8 cellular contexts compared by ENCODE assay signal in the genomic region with DNA sequence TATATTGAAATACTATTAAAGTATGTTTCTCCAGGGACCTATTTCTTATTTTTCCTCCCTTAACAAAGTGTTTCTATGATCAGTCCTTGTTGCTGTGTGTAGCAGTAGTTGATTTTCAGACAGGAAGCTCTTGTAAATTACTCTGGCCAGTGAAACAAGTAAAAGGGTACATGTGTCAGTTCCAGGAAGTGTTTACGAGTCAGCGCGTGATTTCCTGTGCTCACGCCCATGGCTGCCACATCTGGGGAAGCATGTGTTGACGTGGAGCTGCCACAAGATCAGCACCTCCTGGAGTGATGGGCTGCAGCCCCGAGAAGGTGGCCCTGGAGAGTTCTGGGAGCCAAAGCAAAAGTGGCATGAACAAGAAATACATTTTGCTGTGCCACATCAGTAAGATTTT. TPM values are rescaled to one million over a fixed set of nuclear protein-coding genes. Genes with fewer than 3 reads are reported as not detected.
A peak's percentile ranks its signal among the peaks of the same experiment; 100 is the strongest.
DNase-seq lines count a peak whose midpoint lies in the region; ATAC-seq and TF ChIP-seq lines count a peak whose summit lies in the region.

No MANE protein-coding gene starts in this region.

- peak overlapping the region; percentile 85 for H3K27ac ChIP-seq in VCaP
- peak overlapping the region; percentile 13 for H3K27ac ChIP-seq in psoas muscle

- intact Hi-C loops in psoas muscle (cut with DNase I) = no loop called here

- H3K27me3 ChIP-seq in psoas muscle (ENCODE audit: insufficient read depth in 3 of 3, low read length in 2 of 3) = no peaks in the 10 kb centered on the region

- WGBS in psoas muscle, 3 donors = 36 to 38% (median 37%) methylated on average over 6 of the region's 6 CpGs

- H3K9me3 ChIP-seq in psoas muscle = no peaks in the 10 kb centered on the region

- POLR2A ChIA-PET in HEK293T (lab: Yijun Ruan, JAX) = interaction anchor here (0.6 kb wide), 1 partner anchor 446 kb away, joined by 3 read pairs; no protein-coding TSS in a partner anchor

- H3K4me1 ChIP-seq in psoas muscle = no peaks in the 10 kb centered on the region

- TF ChIP-seq CTCF in VCaP (conservative IDR thresholded peaks at IDR 0.05) = no peak
- TF ChIP-seq CTCF in psoas muscle (IDR thresholded peaks at IDR 0.05) = no peak

- no peaks in the 10 kb centered on the region for H3K36me3 ChIP-seq in psoas muscle (ENCODE audit: insufficient read depth in 1 of 2, low read depth in 1 of 2)

- peak; percentile 85 for DNase-seq in central memory CD4-positive, alpha-beta T cell
- DNase-seq in psoas muscle (peak; percentile 52 to 64), HEK293T (ENCODE audit: extremely low spot score) (no peak), NCI-H187 (lab: John Stamatoyannopoulos, UW) (no peak), DMS 273 treated with DMSO at 0.1 percent for 48 hours (lab: John Stamatoyannopoulos, UW) (no peak), NCI-H2107 treated with DMSO at 0.1 percent for 48 hours (lab: John Stamatoyannopoulos, UW; ENCODE audit: unreplicated experiment) (no peak)

- CTCF ChIA-PET in HEK293T (lab: Yijun Ruan, JAX) = no interaction called here

- H3K4me3 ChIP-seq in psoas muscle = no peak overlapping the region

- peak; percentile 82 for ATAC-seq in HG02588 (IDR thresholded peaks at IDR 0.05; ENCODE audit: unreplicated experiment)
- peak in 2 of 4 donors; percentile 55 to 56 for ATAC-seq in psoas muscle

TF ChIP-seq in HEK293T, 16 proteins besides CTCF, POLR2A, EP300 and RAD21:
- TF ChIP-seq ELF4 (IDR thresholded peaks at IDR 0.05) (no peak), FOXA1 (IDR thresholded peaks at IDR 0.05) (no peak), L3MBTL2 (conservative IDR thresholded peaks at IDR 0.05) (no peak), HDGF (IDR thresholded peaks at IDR 0.05; ENCODE audit: borderline replicate concordance) (no peak), ZNF384 (IDR thresholded peaks at IDR 0.05) (no peak), FOXM1 (IDR thresholded peaks at IDR 0.05; ENCODE audit: borderline replicate concordance) (no peak), SUZ12 (IDR thresholded peaks at IDR 0.05) (no peak), NFRKB (IDR thresholded peaks at IDR 0.05) (no peak), LEF1 (IDR thresholded peaks at IDR 0.05; ENCODE audit: borderline replicate concordance) (no peak), TARDBP (IDR thresholded peaks at IDR 0.05) (no peak)
- TF ChIP-seq, protein P1, sequence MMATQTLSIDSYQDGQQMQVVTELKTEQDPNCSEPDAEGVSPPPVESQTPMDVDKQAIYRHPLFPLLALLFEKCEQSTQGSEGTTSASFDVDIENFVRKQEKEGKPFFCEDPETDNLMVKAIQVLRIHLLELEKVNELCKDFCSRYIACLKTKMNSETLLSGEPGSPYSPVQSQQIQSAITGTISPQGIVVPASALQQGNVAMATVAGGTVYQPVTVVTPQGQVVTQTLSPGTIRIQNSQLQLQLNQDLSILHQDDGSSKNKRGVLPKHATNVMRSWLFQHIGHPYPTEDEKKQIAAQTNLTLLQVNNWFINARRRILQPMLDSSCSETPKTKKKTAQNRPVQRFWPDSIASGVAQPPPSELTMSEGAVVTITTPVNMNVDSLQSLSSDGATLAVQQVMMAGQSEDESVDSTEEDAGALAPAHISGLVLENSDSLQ (IDR thresholded peaks at IDR 0.05) = no peak

RNA-seq across cellular contexts. Expression of a gene that starts 38.6 kb away (rescaled TPM):
- total RNA-seq in psoas muscle = not detected
- polyA plus RNA-seq in psoas muscle = not detected

Comparison
In these comparisons a context has a peak if more than half of its experiments do, and no peak if none do; other contexts are left out.
1. DNase-seq: peak in central memory CD4-positive, alpha-beta T cell (single experiment) and psoas muscle (2 of 2); none in HEK293T (single experiment), NCI-H187 (0 of 2), DMS 273 treated with DMSO at 0.1 percent for 48 hours (single experiment) and NCI-H2107 treated with DMSO at 0.1 percent for 48 hours (single experiment).